In genomic region chr5:115873392-115873791, GRCh38 we compare ENCODE assay signal across 1 cellular context.
TF ChIP-seq lines count a peak whose summit lies in the region.

No MANE protein-coding gene starts in this region.

TF ChIP-seq in WTC11, 78 proteins besides CTCF, POLR2A, EP300 and RAD21 (continued from another document):
- no peak for TF ChIP-seq ZNF317 (CRISPR knock-in tag; IDR thresholded peaks at IDR 0.05; ENCODE audit: borderline replicate concordance, low read depth)
- TF ChIP-seq NFATC4 (CRISPR knock-in tag; IDR thresholded peaks at IDR 0.05) = no peak
